23 cellular contexts compared by ENCODE assay signal in genomic region chr18:58172031-58172430, GRCh38.
DNase-seq lines count a peak whose midpoint lies in the region; ATAC-seq and TF ChIP-seq lines count a peak whose summit lies in the region.
"Had no signal": no experiment of that assay in that cellular context is flagged by ENCODE, and none has a peak within 500 bp of the region (broad histone marks: within the 10 kb centered on the region; RNA-seq: fewer than 3 reads in every experiment).

No MANE protein-coding gene starts in this region.

- DNase-seq in right atrium auricular region (ENCODE audit: low spot score) (peak; percentile 9), left cardiac atrium (no peak), mesenchymal stem cell (no peak), trophoblast cell (no peak), SHP77 treated with DMSO at 0.1 percent for 48 hours (lab: John Stamatoyannopoulos, UW) (no peak), RPMI8226 (no peak), coronary artery (ENCODE audit: low spot score) (no peak)
- DNase-seq: 8988T; ACHN; AML-193; BE2C; CD4-positive, alpha-beta T cell; CD8-positive, alpha-beta memory T cell; DMS 273 treated with DMSO at 0.1 percent for 48 hours; DMS79; EL; GDM1; GM23248; H7 had no signal

- H4K12ac ChIP-seq in trophoblast cell (ENCODE audit: low read depth, low read length) = no peak overlapping the region

- no peak overlapping the region for H3K14ac ChIP-seq in mesenchymal stem cell (ENCODE audit: low read length in 2 of 2)
- H3K14ac ChIP-seq in trophoblast cell (ENCODE audit: low read length) = no peak overlapping the region

- H3K9ac ChIP-seq in mesenchymal stem cell (ENCODE audit: low read length) (no peak overlapping the region), trophoblast cell (ENCODE audit: low read length) (no peak overlapping the region)
- H3K9ac ChIP-seq: BLaER1 treated with 17β-estradiol and CSF1 and Interleukin-3, amounts not matched to agents 10 nM and 100 nM; GM23248 had no signal

- no peak for TF ChIP-seq CTCF in right atrium auricular region (IDR thresholded peaks at IDR 0.05)
- TF ChIP-seq CTCF in coronary artery (IDR thresholded peaks at IDR 0.05) = no peak

- peak overlapping the region; percentile 8 for H4K91ac ChIP-seq in mesenchymal stem cell (ENCODE audit: low read length)
- H4K91ac ChIP-seq in trophoblast cell (ENCODE audit: low read depth, low read length) = no peak overlapping the region

- intact Hi-C loops in left cardiac atrium (cut with DNase I) = no loop called here

- no peaks in the 10 kb centered on the region for H3K36me3 ChIP-seq in right atrium auricular region
- H3K36me3 ChIP-seq in mesenchymal stem cell (ENCODE audit: control insufficient read depth in 1 of 2, insufficient read depth in 2 of 2, low read depth in 1 of 2, low read length in 2 of 2) = peaks cover 0 to 3% of the 10 kb centered on the region in 2 experiments
- H3K36me3 ChIP-seq in trophoblast cell (ENCODE audit: control insufficient read depth in 1 of 2, insufficient read depth in 2 of 2, low read length in 2 of 2) = peaks cover 2 to 8% of the 10 kb centered on the region in 2 experiments
- H3K36me3 ChIP-seq: BE2C had no signal

- H2AK5ac ChIP-seq in mesenchymal stem cell (ENCODE audit: low read length, severe bottlenecking) (no peak overlapping the region), trophoblast cell (ENCODE audit: low read length) (no peak overlapping the region)

- H3K27me3 ChIP-seq in right atrium auricular region (no peaks in the 10 kb centered on the region), mesenchymal stem cell (ENCODE audit: control insufficient read depth in 1 of 2, insufficient read depth in 1 of 2, low read length in 2 of 2) (peaks cover 0 to 3% of the 10 kb centered on the region in 2 experiments), trophoblast cell (ENCODE audit: insufficient read depth, low read length) (no peaks in the 10 kb centered on the region)
- H3K27me3 ChIP-seq: BE2C; BLaER1 treated with 17β-estradiol and CSF1 and Interleukin-3, amounts not matched to agents 10 nM and 100 nM had no signal

- no peak overlapping the region for H2BK5ac ChIP-seq in mesenchymal stem cell (ENCODE audit: low read depth, low read length, poor library complexity, severe bottlenecking)
- H2BK5ac ChIP-seq in trophoblast cell (ENCODE audit: low read depth, low read length, poor library complexity) = no peak overlapping the region

- H2AFZ ChIP-seq in mesenchymal stem cell (ENCODE audit: low read depth, low read length) (no peak overlapping the region), trophoblast cell (ENCODE audit: insufficient read depth, low read length, poor library complexity) (no peak overlapping the region)
- H2AFZ ChIP-seq: GM23248 had no signal

- H3K79me1 ChIP-seq in mesenchymal stem cell (replicated peaks; ENCODE audit: low read length, poor library complexity, severe bottlenecking) (peaks cover 1% of the 10 kb centered on the region), trophoblast cell (ENCODE audit: low read length) (no peaks in the 10 kb centered on the region)

- no peak overlapping the region for H2BK120ac ChIP-seq in mesenchymal stem cell (ENCODE audit: low read depth, low read length)
- no peak overlapping the region for H2BK120ac ChIP-seq in trophoblast cell (ENCODE audit: insufficient read depth, low read length, poor library complexity)

- no peak overlapping the region for H2BK15ac ChIP-seq in mesenchymal stem cell (ENCODE audit: low read depth, poor library complexity, severe bottlenecking)

- H4K8ac ChIP-seq in mesenchymal stem cell (ENCODE audit: low read length) = no peak overlapping the region
- no peak overlapping the region for H4K8ac ChIP-seq in trophoblast cell (ENCODE audit: low read depth, low read length)

- H3K79me2 ChIP-seq in trophoblast cell (ENCODE audit: control insufficient read depth, insufficient read depth, low read length, poor library complexity) = no peaks in the 10 kb centered on the region

- H3K4ac ChIP-seq in mesenchymal stem cell (ENCODE audit: low read depth in 1 of 2, low read length in 2 of 2) (no peak overlapping the region), trophoblast cell (ENCODE audit: low read depth, low read length) (no peak overlapping the region)

- no peak overlapping the region for H3K23ac ChIP-seq in mesenchymal stem cell (ENCODE audit: low read length in 2 of 2)
- H3K23ac ChIP-seq in trophoblast cell (ENCODE audit: low read length) = no peak overlapping the region

- H2BK12ac ChIP-seq in mesenchymal stem cell (ENCODE audit: low read length in 2 of 2) (no peak overlapping the region), trophoblast cell (ENCODE audit: low read length) (no peak overlapping the region)

- H3K4me1 ChIP-seq in right atrium auricular region (peaks cover 0 to 3% of the 10 kb centered on the region in 2 donors), mesenchymal stem cell (ENCODE audit: control insufficient read depth, insufficient read depth, low read depth, low read length) (peaks cover 8% of the 10 kb centered on the region), trophoblast cell (ENCODE audit: control insufficient read depth in 1 of 2, insufficient read depth in 2 of 2, low read length in 2 of 2) (peaks cover 2% of the 10 kb centered on the region in 2 experiments)

- H3K27ac ChIP-seq in right atrium auricular region = no peak overlapping the region
- H3K27ac ChIP-seq in mesenchymal stem cell (ENCODE audit: low read length, poor library complexity, severe bottlenecking) = no peak overlapping the region
- no peak overlapping the region for H3K27ac ChIP-seq in trophoblast cell (ENCODE audit: low read depth, low read length)
- no peak overlapping the region for H3K27ac ChIP-seq in coronary artery
- H3K27ac ChIP-seq: A549; BLaER1 treated with 17β-estradiol and CSF1 and Interleukin-3, amounts not matched to agents 10 nM and 100 nM; GM23248 had no signal

- WGBS in mesenchymal stem cell = 86% methylated on average over 6 of the region's 6 CpGs
- WGBS in trophoblast cell (ENCODE audit: extremely low coverage, insufficient coverage, insufficient read length) = no CpG with 5 or more reads among the region's 6 CpGs

- ATAC-seq in left cardiac atrium = no peak
- ATAC-seq: A549, GM12878, HCT116 had no signal

- H3K4me3 ChIP-seq in right atrium auricular region (no peak overlapping the region), mesenchymal stem cell (ENCODE audit: insufficient read depth in 1 of 2, low read depth in 1 of 2, low read length in 2 of 2) (no peak overlapping the region), trophoblast cell (ENCODE audit: low read depth, low read length) (peak overlapping the region; percentile 31), coronary artery (no peak overlapping the region)
- H3K4me3 ChIP-seq: A549; BLaER1 treated with 17β-estradiol and CSF1 and Interleukin-3, amounts not matched to agents 10 nM and 100 nM; GM12878; GM23248 had no signal

- H3K18ac ChIP-seq in mesenchymal stem cell (ENCODE audit: low read depth in 1 of 2, low read length in 2 of 2) (no peak overlapping the region), trophoblast cell (ENCODE audit: low read length) (no peak overlapping the region)

- H3K9me3 ChIP-seq in right atrium auricular region (no peaks in the 10 kb centered on the region), mesenchymal stem cell (ENCODE audit: control insufficient read depth, low read length) (no peaks in the 10 kb centered on the region), trophoblast cell (ENCODE audit: insufficient read depth, low read depth, low read length) (no peaks in the 10 kb centered on the region)
- H3K9me3 ChIP-seq: A549; BE2C; BLaER1 treated with 17β-estradiol and CSF1 and Interleukin-3, amounts not matched to agents 10 nM and 100 nM had no signal

- H3K4me2 ChIP-seq in mesenchymal stem cell (ENCODE audit: low read length, poor library complexity, severe bottlenecking) (no peak overlapping the region), trophoblast cell (ENCODE audit: low read length) (no peak overlapping the region)
- H3K4me2 ChIP-seq: A549; BLaER1 treated with 17β-estradiol and CSF1 and Interleukin-3, amounts not matched to agents 10 nM and 100 nM had no signal
